ENCODE assay signal across 1 cellular context in the genomic region with DNA sequence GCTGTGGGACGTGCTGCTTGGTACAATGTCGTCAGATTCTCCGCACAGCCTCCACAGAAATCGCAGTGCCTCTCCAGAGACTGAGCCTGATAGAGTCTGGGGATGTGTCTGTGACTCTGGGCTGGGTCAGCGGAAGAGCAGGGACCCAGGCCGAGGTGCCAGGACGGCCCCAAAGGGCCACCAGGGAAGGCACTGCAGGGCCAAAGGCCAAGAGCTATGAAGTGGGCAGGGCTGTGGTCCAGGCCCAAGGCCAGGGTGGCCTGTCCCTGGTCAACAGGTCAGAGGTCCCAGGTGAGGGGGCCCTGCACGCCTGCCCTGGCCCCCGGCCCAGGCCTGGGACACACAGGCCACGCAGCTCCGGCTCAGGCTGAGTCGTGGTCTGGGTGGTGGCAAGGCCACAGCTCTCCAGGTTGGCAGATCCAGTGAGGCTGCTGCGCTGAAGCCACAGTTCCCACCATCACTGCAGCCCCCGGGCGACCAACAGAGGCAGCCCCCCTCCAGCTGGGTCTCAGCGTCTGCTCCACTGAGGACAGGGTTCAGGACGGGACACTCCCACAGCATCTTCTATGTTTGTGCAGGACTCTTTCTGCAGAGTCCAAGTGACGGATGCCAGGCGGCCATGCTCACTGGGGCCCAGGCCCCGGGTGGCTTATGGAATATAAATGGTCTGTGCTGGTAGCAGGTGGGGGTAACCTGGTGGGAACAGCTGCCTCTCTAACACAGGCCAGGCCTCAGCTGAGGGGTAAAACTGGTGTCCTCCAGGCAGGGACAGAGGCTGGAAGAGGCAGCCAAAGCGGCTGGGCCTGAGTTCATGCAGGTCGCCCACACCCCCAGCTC.
TF ChIP-seq lines count a peak whose summit lies in the region.

No MANE protein-coding gene starts in this region.

TF ChIP-seq in HepG2, 621 proteins besides CTCF, POLR2A, EP300 and RAD21 (continued from another document and continues in another):
- TF ChIP-seq ZSCAN25 (CRISPR knock-in tag; IDR thresholded peaks at IDR 0.05) (0 out of 2 replicates have a peak, but pooled peaks have one; percentile 30), RXRA (CRISPR knock-in tag; IDR thresholded peaks at IDR 0.05) (peak; percentile 55), SOX5 (CRISPR knock-in tag; IDR thresholded peaks at IDR 0.05; ENCODE audit: borderline replicate concordance) (peak; percentile 35; the same call in 1 of the 2 replicates), MIER3 (CRISPR knock-in tag; IDR thresholded peaks at IDR 0.05; ENCODE audit: borderline replicate concordance) (no peak), EED (CRISPR knock-in tag; IDR thresholded peaks at IDR 0.05) (peak; percentile 59; the same call in 1 of the 2 replicates), MEF2D (CRISPR knock-in tag; IDR thresholded peaks at IDR 0.05) (peak; percentile 56; the same call in 1 of the 2 replicates), ZGPAT (CRISPR knock-in tag; IDR thresholded peaks at IDR 0.05) (0 out of 2 replicates have a peak, but pooled peaks have one; percentile 37), ZNF772 (CRISPR knock-in tag; IDR thresholded peaks at IDR 0.05) (peak; percentile 68; the same call in 1 of the 2 replicates), NR2F6 (IDR thresholded peaks at IDR 0.05) (peak; percentile 90), NR2F6 (CRISPR knock-in tag; IDR thresholded peaks at IDR 0.05) (peak; percentile 96), HIC2 (CRISPR knock-in tag; IDR thresholded peaks at IDR 0.05; ENCODE audit: low read depth) (peak; percentile 93), ZBTB3 (CRISPR knock-in tag; IDR thresholded peaks at IDR 0.05; ENCODE audit: borderline replicate concordance, low read depth) (peak; percentile 46; the same call in 1 of the 2 replicates), MXD3 (CRISPR knock-in tag; IDR thresholded peaks at IDR 0.05) (no peak), ARID4A (CRISPR knock-in tag; IDR thresholded peaks at IDR 0.05; ENCODE audit: borderline replicate concordance) (peak; percentile 63; the same call in 1 of the 2 replicates), HNRNPLL (IDR thresholded peaks at IDR 0.05; ENCODE audit: low read depth, low read length, poor library complexity, severe bottlenecking) (no peak), MTF1 (CRISPR knock-in tag; IDR thresholded peaks at IDR 0.05) (no peak), SOX6 (IDR thresholded peaks at IDR 0.05) (no peak), SOX6 (CRISPR knock-in tag; IDR thresholded peaks at IDR 0.05) (peak; percentile 61), RCOR2 (CRISPR knock-in tag; IDR thresholded peaks at IDR 0.05) (no peak), REXO4 (CRISPR knock-in tag; IDR thresholded peaks at IDR 0.05; ENCODE audit: borderline replicate concordance) (no peak), ARHGAP35 (CRISPR knock-in tag; IDR thresholded peaks at IDR 0.05; ENCODE audit: borderline replicate concordance) (no peak), SALL1 (CRISPR knock-in tag; IDR thresholded peaks at IDR 0.05) (peak; percentile 74; the same call in 1 of the 2 replicates), MLX (CRISPR knock-in tag; IDR thresholded peaks at IDR 0.05) (0 out of 2 replicates have a peak, but pooled peaks have one; percentile 52), SP1 (IDR thresholded peaks at IDR 0.05) (no peak), SP1 (CRISPR knock-in tag; IDR thresholded peaks at IDR 0.05) (no peak), MAZ (IDR thresholded peaks at IDR 0.05; ENCODE audit: borderline replicate concordance, low read depth, low read length) (no peak), MAZ (CRISPR knock-in tag; IDR thresholded peaks at IDR 0.05; ENCODE audit: low read depth) (peak; percentile 49; the same call in 1 of the 2 replicates), UBTF (CRISPR knock-in tag; IDR thresholded peaks at IDR 0.05) (peak; percentile 64), FOXA3 (CRISPR knock-in tag; IDR thresholded peaks at IDR 0.05) (peak; percentile 8; the same call in 1 of the 2 replicates), NFIC (IDR thresholded peaks at IDR 0.05; ENCODE audit: low read length) (no peak), ZFP36L1 (CRISPR knock-in tag; IDR thresholded peaks at IDR 0.05) (0 out of 2 replicates have a peak, but pooled peaks have one; percentile 26), HNF4A (CRISPR knock-in tag; IDR thresholded peaks at IDR 0.05) (peak; percentile 84), FOXA1 (IDR thresholded peaks at IDR 0.05) (no peak), FOXA1 (CRISPR knock-in tag; IDR thresholded peaks at IDR 0.05) (0 out of 2 replicates have a peak, but pooled peaks have one; percentile 13), PHF8 (CRISPR knock-in tag; IDR thresholded peaks at IDR 0.05) (peak; percentile 39)
- TF ChIP-seq, protein P1, sequence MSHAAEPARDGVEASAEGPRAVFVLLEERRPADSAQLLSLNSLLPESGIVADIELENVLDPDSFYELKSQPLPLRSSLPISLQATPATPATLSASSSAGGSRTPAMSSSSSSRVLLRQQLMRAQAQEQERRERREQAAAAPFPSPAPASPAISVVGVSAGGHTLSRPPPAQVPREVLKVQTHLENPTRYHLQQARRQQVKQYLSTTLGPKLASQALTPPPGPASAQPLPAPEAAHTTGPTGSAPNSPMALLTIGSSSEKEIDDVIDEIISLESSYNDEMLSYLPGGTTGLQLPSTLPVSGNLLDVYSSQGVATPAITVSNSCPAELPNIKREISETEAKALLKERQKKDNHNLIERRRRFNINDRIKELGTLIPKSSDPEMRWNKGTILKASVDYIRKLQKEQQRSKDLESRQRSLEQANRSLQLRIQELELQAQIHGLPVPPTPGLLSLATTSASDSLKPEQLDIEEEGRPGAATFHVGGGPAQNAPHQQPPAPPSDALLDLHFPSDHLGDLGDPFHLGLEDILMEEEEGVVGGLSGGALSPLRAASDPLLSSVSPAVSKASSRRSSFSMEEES (CRISPR knock-in tag; IDR thresholded peaks at IDR 0.05), result no peak
- TF ChIP-seq, protein P2, sequence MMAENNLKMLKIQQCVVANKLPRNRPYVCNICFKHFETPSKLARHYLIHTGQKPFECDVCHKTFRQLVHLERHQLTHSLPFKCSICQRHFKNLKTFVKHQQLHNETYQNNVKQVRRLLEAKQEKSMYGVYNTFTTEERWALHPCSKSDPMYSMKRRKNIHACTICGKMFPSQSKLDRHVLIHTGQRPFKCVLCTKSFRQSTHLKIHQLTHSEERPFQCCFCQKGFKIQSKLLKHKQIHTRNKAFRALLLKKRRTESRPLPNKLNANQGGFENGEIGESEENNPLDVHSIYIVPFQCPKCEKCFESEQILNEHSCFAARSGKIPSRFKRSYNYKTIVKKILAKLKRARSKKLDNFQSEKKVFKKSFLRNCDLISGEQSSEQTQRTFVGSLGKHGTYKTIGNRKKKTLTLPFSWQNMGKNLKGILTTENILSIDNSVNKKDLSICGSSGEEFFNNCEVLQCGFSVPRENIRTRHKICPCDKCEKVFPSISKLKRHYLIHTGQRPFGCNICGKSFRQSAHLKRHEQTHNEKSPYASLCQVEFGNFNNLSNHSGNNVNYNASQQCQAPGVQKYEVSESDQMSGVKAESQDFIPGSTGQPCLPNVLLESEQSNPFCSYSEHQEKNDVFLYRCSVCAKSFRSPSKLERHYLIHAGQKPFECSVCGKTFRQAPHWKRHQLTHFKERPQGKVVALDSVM (CRISPR knock-in tag; IDR thresholded peaks at IDR 0.05), result peak; percentile 58; the same call in 1 of the 2 replicates
- TF ChIP-seq, protein P3, sequence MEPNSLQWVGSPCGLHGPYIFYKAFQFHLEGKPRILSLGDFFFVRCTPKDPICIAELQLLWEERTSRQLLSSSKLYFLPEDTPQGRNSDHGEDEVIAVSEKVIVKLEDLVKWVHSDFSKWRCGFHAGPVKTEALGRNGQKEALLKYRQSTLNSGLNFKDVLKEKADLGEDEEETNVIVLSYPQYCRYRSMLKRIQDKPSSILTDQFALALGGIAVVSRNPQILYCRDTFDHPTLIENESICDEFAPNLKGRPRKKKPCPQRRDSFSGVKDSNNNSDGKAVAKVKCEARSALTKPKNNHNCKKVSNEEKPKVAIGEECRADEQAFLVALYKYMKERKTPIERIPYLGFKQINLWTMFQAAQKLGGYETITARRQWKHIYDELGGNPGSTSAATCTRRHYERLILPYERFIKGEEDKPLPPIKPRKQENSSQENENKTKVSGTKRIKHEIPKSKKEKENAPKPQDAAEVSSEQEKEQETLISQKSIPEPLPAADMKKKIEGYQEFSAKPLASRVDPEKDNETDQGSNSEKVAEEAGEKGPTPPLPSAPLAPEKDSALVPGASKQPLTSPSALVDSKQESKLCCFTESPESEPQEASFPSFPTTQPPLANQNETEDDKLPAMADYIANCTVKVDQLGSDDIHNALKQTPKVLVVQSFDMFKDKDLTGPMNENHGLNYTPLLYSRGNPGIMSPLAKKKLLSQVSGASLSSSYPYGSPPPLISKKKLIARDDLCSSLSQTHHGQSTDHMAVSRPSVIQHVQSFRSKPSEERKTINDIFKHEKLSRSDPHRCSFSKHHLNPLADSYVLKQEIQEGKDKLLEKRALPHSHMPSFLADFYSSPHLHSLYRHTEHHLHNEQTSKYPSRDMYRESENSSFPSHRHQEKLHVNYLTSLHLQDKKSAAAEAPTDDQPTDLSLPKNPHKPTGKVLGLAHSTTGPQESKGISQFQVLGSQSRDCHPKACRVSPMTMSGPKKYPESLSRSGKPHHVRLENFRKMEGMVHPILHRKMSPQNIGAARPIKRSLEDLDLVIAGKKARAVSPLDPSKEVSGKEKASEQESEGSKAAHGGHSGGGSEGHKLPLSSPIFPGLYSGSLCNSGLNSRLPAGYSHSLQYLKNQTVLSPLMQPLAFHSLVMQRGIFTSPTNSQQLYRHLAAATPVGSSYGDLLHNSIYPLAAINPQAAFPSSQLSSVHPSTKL (CRISPR knock-in tag; IDR thresholded peaks at IDR 0.05), result peak; percentile 35; the same call in 1 of the 2 replicates
